In genomic region chr3:132837615-132838014, GRCh38 we compare ENCODE assay signal across 9 cellular contexts.
"Had no signal": no experiment of that assay in that cellular context is flagged by ENCODE, and none has a peak within 500 bp of the region (broad histone marks: within the 10 kb centered on the region; RNA-seq: fewer than 3 reads in every experiment).

No MANE protein-coding gene starts in this region.

- H2AFZ ChIP-seq: GM23248 had no signal

- H3K36me3 ChIP-seq: HAP-1 had no signal

- ATAC-seq: HCT116 had no signal

- H3K4me3 ChIP-seq: GM23248, HAP-1 had no signal

- H3K27ac ChIP-seq: GM23248 had no signal

- H3K9ac ChIP-seq: GM23248 had no signal

- FAIRE-seq: H1, H54, HTR-8/SVneo had no signal

- DNase-seq: GM23248, HFFc6, IMR-90, KBM-7 had no signal

- H3K9me3 ChIP-seq: HAP-1 had no signal
